In the genomic region with DNA sequence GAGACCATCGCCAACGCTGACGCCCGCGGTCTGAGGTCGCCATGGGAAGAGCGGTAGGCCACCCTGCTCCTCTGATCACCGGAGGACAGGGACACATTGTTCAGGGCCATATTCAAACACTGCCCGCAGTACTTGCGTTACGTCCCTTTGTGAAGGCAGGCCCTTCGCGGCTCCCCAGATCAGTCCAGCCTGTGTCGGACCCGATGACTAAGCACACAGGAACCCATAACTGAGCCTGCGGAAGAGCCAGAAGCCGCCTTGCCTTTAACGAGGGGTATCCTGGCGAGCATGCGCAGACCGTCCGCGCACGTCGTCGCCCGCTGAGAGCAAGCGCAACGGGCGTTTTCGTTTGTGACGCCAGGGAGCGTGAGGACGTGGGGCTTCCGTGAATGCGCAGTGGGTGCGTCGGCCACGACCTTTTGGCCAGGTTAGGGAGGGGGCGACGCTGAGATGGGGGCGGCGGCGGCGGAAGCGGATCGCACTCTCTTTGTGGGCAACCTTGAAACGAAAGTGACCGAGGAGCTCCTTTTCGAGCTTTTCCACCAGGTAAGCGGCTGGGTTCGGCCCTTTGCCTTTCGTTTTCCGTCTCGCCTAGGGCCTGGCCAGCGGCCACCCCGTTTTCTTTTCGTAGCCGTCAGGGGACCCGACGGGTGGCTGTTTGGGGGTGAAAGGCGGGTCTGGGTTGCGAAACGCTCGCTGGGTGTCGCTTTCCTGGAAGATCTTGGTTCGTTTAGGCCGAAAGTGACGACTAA, we compare ENCODE assay signal across 1 cellular context.
A peak's percentile ranks its signal among the peaks of the same experiment; 100 is the strongest.
TF ChIP-seq lines count a peak whose summit lies in the region.

A gene with protein sequence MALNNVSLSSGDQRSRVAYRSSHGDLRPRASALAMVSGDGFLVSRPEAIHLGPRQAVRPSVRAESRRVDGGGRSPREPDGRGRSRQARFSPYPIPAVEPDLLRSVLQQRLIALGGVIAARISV (minus strand): TSS at position 290 of the 752 bp plus-strand sequence. CDS start 180 bp downstream, at position 110.
A gene with protein sequence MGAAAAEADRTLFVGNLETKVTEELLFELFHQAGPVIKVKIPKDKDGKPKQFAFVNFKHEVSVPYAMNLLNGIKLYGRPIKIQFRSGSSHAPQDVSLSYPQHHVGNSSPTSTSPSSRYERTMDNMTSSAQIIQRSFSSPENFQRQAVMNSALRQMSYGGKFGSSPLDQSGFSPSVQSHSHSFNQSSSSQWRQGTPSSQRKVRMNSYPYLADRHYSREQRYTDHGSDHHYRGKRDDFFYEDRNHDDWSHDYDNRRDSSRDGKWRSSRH (plus strand): TSS at position 445 of the 752 bp plus-strand sequence. CDS start 6 bp downstream, at position 451.

TF ChIP-seq in GM12878, 131 proteins besides CTCF, POLR2A, EP300 and RAD21 (continued from another document and continues in another):
- TF ChIP-seq, protein P1, sequence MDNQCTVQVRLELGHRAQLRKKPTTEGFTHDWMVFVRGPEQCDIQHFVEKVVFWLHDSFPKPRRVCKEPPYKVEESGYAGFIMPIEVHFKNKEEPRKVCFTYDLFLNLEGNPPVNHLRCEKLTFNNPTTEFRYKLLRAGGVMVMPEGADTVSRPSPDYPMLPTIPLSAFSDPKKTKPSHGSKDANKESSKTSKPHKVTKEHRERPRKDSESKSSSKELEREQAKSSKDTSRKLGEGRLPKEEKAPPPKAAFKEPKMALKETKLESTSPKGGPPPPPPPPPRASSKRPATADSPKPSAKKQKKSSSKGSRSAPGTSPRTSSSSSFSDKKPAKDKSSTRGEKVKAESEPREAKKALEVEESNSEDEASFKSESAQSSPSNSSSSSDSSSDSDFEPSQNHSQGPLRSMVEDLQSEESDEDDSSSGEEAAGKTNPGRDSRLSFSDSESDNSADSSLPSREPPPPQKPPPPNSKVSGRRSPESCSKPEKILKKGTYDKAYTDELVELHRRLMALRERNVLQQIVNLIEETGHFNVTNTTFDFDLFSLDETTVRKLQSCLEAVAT (IDR thresholded peaks at IDR 0.05) = peak; percentile 67
- TF ChIP-seq, protein P2, sequence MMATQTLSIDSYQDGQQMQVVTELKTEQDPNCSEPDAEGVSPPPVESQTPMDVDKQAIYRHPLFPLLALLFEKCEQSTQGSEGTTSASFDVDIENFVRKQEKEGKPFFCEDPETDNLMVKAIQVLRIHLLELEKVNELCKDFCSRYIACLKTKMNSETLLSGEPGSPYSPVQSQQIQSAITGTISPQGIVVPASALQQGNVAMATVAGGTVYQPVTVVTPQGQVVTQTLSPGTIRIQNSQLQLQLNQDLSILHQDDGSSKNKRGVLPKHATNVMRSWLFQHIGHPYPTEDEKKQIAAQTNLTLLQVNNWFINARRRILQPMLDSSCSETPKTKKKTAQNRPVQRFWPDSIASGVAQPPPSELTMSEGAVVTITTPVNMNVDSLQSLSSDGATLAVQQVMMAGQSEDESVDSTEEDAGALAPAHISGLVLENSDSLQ (IDR thresholded peaks at IDR 0.05) = no peak; the same call in 1 of the 2 replicates
- TF ChIP-seq, protein P3, sequence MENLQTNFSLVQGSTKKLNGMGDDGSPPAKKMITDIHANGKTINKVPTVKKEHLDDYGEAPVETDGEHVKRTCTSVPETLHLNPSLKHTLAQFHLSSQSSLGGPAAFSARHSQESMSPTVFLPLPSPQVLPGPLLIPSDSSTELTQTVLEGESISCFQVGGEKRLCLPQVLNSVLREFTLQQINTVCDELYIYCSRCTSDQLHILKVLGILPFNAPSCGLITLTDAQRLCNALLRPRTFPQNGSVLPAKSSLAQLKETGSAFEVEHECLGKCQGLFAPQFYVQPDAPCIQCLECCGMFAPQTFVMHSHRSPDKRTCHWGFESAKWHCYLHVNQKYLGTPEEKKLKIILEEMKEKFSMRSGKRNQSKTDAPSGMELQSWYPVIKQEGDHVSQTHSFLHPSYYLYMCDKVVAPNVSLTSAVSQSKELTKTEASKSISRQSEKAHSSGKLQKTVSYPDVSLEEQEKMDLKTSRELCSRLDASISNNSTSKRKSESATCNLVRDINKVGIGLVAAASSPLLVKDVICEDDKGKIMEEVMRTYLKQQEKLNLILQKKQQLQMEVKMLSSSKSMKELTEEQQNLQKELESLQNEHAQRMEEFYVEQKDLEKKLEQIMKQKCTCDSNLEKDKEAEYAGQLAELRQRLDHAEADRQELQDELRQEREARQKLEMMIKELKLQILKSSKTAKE (IDR thresholded peaks at IDR 0.05; ENCODE audit: low read depth, poor library complexity, severe bottlenecking) = peak; percentile 45
- TF ChIP-seq ATF7 (IDR thresholded peaks at IDR 0.05; ENCODE audit: low read depth) = peak; percentile 82
- TF ChIP-seq, protein P4, sequence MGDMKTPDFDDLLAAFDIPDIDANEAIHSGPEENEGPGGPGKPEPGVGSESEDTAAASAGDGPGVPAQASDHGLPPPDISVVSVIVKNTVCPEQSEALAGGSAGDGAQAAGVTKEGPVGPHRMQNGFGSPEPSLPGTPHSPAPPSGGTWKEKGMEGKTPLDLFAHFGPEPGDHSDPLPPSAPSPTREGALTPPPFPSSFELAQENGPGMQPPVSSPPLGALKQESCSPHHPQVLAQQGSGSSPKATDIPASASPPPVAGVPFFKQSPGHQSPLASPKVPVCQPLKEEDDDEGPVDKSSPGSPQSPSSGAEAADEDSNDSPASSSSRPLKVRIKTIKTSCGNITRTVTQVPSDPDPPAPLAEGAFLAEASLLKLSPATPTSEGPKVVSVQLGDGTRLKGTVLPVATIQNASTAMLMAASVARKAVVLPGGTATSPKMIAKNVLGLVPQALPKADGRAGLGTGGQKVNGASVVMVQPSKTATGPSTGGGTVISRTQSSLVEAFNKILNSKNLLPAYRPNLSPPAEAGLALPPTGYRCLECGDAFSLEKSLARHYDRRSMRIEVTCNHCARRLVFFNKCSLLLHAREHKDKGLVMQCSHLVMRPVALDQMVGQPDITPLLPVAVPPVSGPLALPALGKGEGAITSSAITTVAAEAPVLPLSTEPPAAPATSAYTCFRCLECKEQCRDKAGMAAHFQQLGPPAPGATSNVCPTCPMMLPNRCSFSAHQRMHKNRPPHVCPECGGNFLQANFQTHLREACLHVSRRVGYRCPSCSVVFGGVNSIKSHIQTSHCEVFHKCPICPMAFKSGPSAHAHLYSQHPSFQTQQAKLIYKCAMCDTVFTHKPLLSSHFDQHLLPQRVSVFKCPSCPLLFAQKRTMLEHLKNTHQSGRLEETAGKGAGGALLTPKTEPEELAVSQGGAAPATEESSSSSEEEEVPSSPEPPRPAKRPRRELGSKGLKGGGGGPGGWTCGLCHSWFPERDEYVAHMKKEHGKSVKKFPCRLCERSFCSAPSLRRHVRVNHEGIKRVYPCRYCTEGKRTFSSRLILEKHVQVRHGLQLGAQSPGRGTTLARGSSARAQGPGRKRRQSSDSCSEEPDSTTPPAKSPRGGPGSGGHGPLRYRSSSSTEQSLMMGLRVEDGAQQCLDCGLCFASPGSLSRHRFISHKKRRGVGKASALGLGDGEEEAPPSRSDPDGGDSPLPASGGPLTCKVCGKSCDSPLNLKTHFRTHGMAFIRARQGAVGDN (IDR thresholded peaks at IDR 0.05) = no peak; the same call in none of the 2 replicates
- peak; percentile 74; the same call in 1 of the 2 replicates for TF ChIP-seq CBFB (IDR thresholded peaks at IDR 0.05; ENCODE audit: low read depth)
- TF ChIP-seq CHD4 (IDR thresholded peaks at IDR 0.05) = no peak
- TF ChIP-seq SPI1 (IDR thresholded peaks at IDR 0.05; ENCODE audit: borderline replicate concordance, insufficient read depth, low read depth, low read length) = 0 out of 2 replicates have a peak, but pooled peaks have one; percentile 30
- TF ChIP-seq BMI1 (IDR thresholded peaks at IDR 0.05; ENCODE audit: borderline replicate concordance) = no peak
- no peak for TF ChIP-seq NR2C2 (IDR thresholded peaks at IDR 0.05; ENCODE audit: borderline replicate concordance, control insufficient read depth, insufficient read length, low read depth)
- TF ChIP-seq, protein P5, sequence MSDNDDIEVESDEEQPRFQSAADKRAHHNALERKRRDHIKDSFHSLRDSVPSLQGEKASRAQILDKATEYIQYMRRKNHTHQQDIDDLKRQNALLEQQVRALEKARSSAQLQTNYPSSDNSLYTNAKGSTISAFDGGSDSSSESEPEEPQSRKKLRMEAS (IDR thresholded peaks at IDR 0.05; ENCODE audit: low read depth, low read length) = peak; percentile 34; the same call in 1 of the 2 replicates
- TF ChIP-seq TCF12 (IDR thresholded peaks at IDR 0.05; ENCODE audit: low read depth, low read length) = no peak
- TF ChIP-seq, protein P6, sequence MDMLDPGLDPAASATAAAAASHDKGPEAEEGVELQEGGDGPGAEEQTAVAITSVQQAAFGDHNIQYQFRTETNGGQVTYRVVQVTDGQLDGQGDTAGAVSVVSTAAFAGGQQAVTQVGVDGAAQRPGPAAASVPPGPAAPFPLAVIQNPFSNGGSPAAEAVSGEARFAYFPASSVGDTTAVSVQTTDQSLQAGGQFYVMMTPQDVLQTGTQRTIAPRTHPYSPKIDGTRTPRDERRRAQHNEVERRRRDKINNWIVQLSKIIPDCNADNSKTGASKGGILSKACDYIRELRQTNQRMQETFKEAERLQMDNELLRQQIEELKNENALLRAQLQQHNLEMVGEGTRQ (IDR thresholded peaks at IDR 0.05; ENCODE audit: borderline replicate concordance, low read depth, low read length) = no peak
- TF ChIP-seq HCFC1 (IDR thresholded peaks at IDR 0.05; ENCODE audit: low read length) = no peak; the same call in 1 of the 2 replicates
- TF ChIP-seq KAT2A (conservative IDR thresholded peaks at IDR 0.05; ENCODE audit: control insufficient read depth, low read depth, low read length) = no peak
- peak; percentile 50 for TF ChIP-seq DPF2 (IDR thresholded peaks at IDR 0.05)
- peak; percentile 50; the same call in 1 of the 2 replicates for TF ChIP-seq ESRRA (IDR thresholded peaks at IDR 0.05; ENCODE audit: low read length)
- TF ChIP-seq IKZF1 (conservative IDR thresholded peaks at IDR 0.05) = peak; percentile 96
- peak; percentile 71 for TF ChIP-seq CHD2 (IDR thresholded peaks at IDR 0.05; ENCODE audit: borderline replicate concordance, low read depth, low read length)
- no peak for TF ChIP-seq ZNF24 (IDR thresholded peaks at IDR 0.05)
- no peak for TF ChIP-seq RCOR1 (conservative IDR thresholded peaks at IDR 0.05; ENCODE audit: low read depth, low read length)
- TF ChIP-seq, protein P7, sequence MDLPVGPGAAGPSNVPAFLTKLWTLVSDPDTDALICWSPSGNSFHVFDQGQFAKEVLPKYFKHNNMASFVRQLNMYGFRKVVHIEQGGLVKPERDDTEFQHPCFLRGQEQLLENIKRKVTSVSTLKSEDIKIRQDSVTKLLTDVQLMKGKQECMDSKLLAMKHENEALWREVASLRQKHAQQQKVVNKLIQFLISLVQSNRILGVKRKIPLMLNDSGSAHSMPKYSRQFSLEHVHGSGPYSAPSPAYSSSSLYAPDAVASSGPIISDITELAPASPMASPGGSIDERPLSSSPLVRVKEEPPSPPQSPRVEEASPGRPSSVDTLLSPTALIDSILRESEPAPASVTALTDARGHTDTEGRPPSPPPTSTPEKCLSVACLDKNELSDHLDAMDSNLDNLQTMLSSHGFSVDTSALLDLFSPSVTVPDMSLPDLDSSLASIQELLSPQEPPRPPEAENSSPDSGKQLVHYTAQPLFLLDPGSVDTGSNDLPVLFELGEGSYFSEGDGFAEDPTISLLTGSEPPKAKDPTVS (IDR thresholded peaks at IDR 0.05; ENCODE audit: low read depth, low read length) = no peak
- no peak for TF ChIP-seq RAD51 (IDR thresholded peaks at IDR 0.05)
- TF ChIP-seq FOXK2 (IDR thresholded peaks at IDR 0.05) = no peak
- no peak for TF ChIP-seq STAT3 (IDR thresholded peaks at IDR 0.05; ENCODE audit: low read depth, low read length)
- no peak for TF ChIP-seq BRCA1 (IDR thresholded peaks at IDR 0.05; ENCODE audit: low read depth, low read length)
- no peak for TF ChIP-seq RFX5 (IDR thresholded peaks at IDR 0.05; ENCODE audit: low read depth, low read length)
- TF ChIP-seq, protein P8, sequence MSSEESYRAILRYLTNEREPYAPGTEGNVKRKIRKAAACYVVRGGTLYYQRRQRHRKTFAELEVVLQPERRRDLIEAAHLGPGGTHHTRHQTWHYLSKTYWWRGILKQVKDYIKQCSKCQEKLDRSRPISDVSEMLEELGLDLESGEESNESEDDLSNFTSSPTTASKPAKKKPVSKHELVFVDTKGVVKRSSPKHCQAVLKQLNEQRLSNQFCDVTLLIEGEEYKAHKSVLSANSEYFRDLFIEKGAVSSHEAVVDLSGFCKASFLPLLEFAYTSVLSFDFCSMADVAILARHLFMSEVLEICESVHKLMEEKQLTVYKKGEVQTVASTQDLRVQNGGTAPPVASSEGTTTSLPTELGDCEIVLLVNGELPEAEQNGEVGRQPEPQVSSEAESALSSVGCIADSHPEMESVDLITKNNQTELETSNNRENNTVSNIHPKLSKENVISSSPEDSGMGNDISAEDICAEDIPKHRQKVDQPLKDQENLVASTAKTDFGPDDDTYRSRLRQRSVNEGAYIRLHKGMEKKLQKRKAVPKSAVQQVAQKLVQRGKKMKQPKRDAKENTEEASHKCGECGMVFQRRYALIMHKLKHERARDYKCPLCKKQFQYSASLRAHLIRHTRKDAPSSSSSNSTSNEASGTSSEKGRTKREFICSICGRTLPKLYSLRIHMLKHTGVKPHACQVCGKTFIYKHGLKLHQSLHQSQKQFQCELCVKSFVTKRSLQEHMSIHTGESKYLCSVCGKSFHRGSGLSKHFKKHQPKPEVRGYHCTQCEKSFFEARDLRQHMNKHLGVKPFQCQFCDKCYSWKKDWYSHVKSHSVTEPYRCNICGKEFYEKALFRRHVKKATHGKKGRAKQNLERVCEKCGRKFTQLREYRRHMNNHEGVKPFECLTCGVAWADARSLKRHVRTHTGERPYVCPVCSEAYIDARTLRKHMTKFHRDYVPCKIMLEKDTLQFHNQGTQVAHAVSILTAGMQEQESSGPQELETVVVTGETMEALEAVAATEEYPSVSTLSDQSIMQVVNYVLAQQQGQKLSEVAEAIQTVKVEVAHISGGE (CRISPR knock-in tag; IDR thresholded peaks at IDR 0.05) = no peak
- TF ChIP-seq GATAD2B (conservative IDR thresholded peaks at IDR 0.05; ENCODE audit: low read depth) = peak; percentile 89
- TF ChIP-seq, protein P9, sequence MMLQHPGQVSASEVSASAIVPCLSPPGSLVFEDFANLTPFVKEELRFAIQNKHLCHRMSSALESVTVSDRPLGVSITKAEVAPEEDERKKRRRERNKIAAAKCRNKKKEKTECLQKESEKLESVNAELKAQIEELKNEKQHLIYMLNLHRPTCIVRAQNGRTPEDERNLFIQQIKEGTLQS (IDR thresholded peaks at IDR 0.05; ENCODE audit: borderline replicate concordance, extremely low read depth, low read depth, low read length) = no peak
- TF ChIP-seq, protein P10, sequence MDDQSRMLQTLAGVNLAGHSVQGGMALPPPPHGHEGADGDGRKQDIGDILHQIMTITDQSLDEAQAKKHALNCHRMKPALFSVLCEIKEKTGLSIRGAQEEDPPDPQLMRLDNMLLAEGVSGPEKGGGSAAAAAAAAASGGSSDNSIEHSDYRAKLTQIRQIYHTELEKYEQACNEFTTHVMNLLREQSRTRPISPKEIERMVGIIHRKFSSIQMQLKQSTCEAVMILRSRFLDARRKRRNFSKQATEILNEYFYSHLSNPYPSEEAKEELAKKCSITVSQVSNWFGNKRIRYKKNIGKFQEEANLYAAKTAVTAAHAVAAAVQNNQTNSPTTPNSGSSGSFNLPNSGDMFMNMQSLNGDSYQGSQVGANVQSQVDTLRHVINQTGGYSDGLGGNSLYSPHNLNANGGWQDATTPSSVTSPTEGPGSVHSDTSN (IDR thresholded peaks at IDR 0.05; ENCODE audit: insufficient replicate concordance, low read depth, low read length) = no peak
- no peak for TF ChIP-seq ZNF207 (IDR thresholded peaks at IDR 0.05; ENCODE audit: borderline replicate concordance)
- TF ChIP-seq ZNF274 (IDR thresholded peaks at IDR 0.05; ENCODE audit: insufficient read depth, insufficient read length) = no peak
- TF ChIP-seq EED (IDR thresholded peaks at IDR 0.05; ENCODE audit: low read depth) = no peak
- peak; percentile 24 to 56; a peak in 2 of 4 replicates for TF ChIP-seq SRF (IDR thresholded peaks at IDR 0.05; ENCODE audit: low read depth in 2 of 2, low read length in 2 of 2)
- peak; percentile 82; the same call in 1 of the 2 replicates for TF ChIP-seq ASH2L (IDR thresholded peaks at IDR 0.05; ENCODE audit: borderline replicate concordance, low read depth)
- no peak for TF ChIP-seq SP1 (IDR thresholded peaks at IDR 0.05; ENCODE audit: low read depth, low read length)
- peak; percentile 77 for TF ChIP-seq NR2C1 (IDR thresholded peaks at IDR 0.05)
- TF ChIP-seq SREBF1 (IDR thresholded peaks at IDR 0.05; ENCODE audit: low read length) = peak; percentile 17
